1 cellular context compared by ENCODE assay signal in the genomic region with DNA sequence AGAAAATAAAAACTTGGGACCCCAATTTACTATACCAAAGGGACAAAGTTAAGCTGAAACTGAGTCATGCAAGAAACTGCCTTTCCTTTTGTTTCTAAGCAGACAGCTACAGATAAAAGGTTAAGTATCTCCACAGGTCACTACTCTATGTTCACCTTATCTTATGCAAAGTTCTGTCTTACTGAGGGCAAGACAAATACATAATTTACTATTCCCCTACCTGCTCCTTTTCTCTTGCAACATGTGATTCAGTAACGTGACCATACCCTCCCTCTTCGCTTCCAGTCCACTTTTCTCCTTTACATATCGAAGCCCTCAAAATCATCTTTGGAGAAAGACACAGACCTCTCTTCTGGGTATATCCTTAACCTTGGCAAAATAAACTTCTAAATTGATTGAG.
TF ChIP-seq lines count a peak whose summit lies in the region.

No MANE protein-coding gene starts in this region.

TF ChIP-seq in K562, 482 proteins besides CTCF, POLR2A, EP300 and RAD21 (continued from another document):
- TF ChIP-seq, protein P1, sequence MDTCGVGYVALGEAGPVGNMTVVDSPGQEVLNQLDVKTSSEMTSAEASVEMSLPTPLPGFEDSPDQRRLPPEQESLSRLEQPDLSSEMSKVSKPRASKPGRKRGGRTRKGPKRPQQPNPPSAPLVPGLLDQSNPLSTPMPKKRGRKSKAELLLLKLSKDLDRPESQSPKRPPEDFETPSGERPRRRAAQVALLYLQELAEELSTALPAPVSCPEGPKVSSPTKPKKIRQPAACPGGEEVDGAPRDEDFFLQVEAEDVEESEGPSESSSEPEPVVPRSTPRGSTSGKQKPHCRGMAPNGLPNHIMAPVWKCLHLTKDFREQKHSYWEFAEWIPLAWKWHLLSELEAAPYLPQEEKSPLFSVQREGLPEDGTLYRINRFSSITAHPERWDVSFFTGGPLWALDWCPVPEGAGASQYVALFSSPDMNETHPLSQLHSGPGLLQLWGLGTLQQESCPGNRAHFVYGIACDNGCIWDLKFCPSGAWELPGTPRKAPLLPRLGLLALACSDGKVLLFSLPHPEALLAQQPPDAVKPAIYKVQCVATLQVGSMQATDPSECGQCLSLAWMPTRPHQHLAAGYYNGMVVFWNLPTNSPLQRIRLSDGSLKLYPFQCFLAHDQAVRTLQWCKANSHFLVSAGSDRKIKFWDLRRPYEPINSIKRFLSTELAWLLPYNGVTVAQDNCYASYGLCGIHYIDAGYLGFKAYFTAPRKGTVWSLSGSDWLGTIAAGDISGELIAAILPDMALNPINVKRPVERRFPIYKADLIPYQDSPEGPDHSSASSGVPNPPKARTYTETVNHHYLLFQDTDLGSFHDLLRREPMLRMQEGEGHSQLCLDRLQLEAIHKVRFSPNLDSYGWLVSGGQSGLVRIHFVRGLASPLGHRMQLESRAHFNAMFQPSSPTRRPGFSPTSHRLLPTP (IDR thresholded peaks at IDR 0.05; ENCODE audit: borderline replicate concordance, extremely low read depth, insufficient read length): no peak
- TF ChIP-seq KLF6 (CRISPR knock-in tag; IDR thresholded peaks at IDR 0.05; ENCODE audit: borderline replicate concordance) (no peak), SOX6 (IDR thresholded peaks at IDR 0.05) (peak; percentile 85), ADNP (tag; IDR thresholded peaks at IDR 0.05) (peak; percentile 53; the same call in 1 of the 2 replicates), SMARCB1 (IDR thresholded peaks at IDR 0.05; ENCODE audit: insufficient read length, low read depth) (no peak), SMARCA4 (IDR thresholded peaks at IDR 0.05) (peak; percentile 68; the same call in 1 of the 2 replicates), KDM5B (IDR thresholded peaks at IDR 0.05; ENCODE audit: insufficient replicate concordance, low read depth, low read length) (no peak), CCAR2 (IDR thresholded peaks at IDR 0.05; ENCODE audit: low read depth, low read length) (no peak), HDAC1 (IDR thresholded peaks at IDR 0.05) (0 out of 4 replicates have a peak, but pooled peaks of 1 of the 2 experiments have one; percentile 10), FIP1L1 (IDR thresholded peaks at IDR 0.05; ENCODE audit: low read depth, low read length, poor library complexity, severe bottlenecking) (no peak), PHF8 (IDR thresholded peaks at IDR 0.05; ENCODE audit: borderline replicate concordance, low read length) (no peak), ZNF644 (tag; IDR thresholded peaks at IDR 0.05; ENCODE audit: low read depth) (no peak), DPF2 (IDR thresholded peaks at IDR 0.05) (peak; percentile 81), DIDO1 (tag; IDR thresholded peaks at IDR 0.05; ENCODE audit: low read depth) (no peak), ZKSCAN3 (CRISPR knock-in tag; IDR thresholded peaks at IDR 0.05) (no peak), TEAD4 (IDR thresholded peaks at IDR 0.05; ENCODE audit: low read length) (peak; percentile 57), TEAD4 (CRISPR knock-in tag; IDR thresholded peaks at IDR 0.05; ENCODE audit: borderline replicate concordance) (no peak), PCBP1 (IDR thresholded peaks at IDR 0.05; ENCODE audit: low read depth, low read length, poor library complexity, severe bottlenecking) (no peak), FOXK2 (conservative IDR thresholded peaks at IDR 0.05 in 1 of 2, IDR thresholded peaks at IDR 0.05 in 1 of 2; ENCODE audit: low read depth in 2 of 2) (no peak), KAT2B (IDR thresholded peaks at IDR 0.05; ENCODE audit: low read depth, low read length) (no peak), ATF7 (IDR thresholded peaks at IDR 0.05) (0 out of 2 replicates have a peak, but pooled peaks have one; percentile 15), TARDBP (IDR thresholded peaks at IDR 0.05) (no peak), CBX8 (IDR thresholded peaks at IDR 0.05; ENCODE audit: borderline replicate concordance, extremely low read depth, low read depth, low read length, poor library complexity, severe bottlenecking) (no peak), NCOR1 (IDR thresholded peaks at IDR 0.05) (peak; percentile 43; the same call in 1 of the 2 replicates), ZBTB8A (IDR thresholded peaks at IDR 0.05; ENCODE audit: partially characterized antibody) (no peak), RAD51 (IDR thresholded peaks at IDR 0.05; ENCODE audit: borderline replicate concordance, low read depth) (peak; percentile 86), NFXL1 (CRISPR knock-in tag; IDR thresholded peaks at IDR 0.05) (no peak), ZEB2 (IDR thresholded peaks at IDR 0.05) (peak; percentile 57; the same call in 1 of the 2 replicates), PML (IDR thresholded peaks at IDR 0.05; ENCODE audit: low read length) (no peak)
- TF ChIP-seq, protein P2, sequence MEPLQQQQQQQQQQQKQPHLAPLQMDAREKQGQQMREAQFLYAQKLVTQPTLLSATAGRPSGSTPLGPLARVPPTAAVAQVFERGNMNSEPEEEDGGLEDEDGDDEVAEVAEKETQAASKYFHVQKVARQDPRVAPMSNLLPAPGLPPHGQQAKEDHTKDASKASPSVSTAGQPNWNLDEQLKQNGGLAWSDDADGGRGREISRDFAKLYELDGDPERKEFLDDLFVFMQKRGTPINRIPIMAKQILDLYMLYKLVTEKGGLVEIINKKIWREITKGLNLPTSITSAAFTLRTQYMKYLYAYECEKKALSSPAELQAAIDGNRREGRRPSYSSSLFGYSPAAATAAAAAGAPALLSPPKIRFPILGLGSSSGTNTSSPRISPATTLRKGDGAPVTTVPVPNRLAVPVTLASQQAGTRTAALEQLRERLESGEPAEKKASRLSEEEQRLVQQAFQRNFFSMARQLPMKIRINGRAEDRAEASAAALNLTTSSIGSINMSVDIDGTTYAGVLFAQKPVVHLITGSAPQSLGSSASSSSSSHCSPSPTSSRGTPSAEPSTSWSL (CRISPR knock-in tag; IDR thresholded peaks at IDR 0.05; ENCODE audit: borderline replicate concordance): no peak
- TF ChIP-seq, protein P3, sequence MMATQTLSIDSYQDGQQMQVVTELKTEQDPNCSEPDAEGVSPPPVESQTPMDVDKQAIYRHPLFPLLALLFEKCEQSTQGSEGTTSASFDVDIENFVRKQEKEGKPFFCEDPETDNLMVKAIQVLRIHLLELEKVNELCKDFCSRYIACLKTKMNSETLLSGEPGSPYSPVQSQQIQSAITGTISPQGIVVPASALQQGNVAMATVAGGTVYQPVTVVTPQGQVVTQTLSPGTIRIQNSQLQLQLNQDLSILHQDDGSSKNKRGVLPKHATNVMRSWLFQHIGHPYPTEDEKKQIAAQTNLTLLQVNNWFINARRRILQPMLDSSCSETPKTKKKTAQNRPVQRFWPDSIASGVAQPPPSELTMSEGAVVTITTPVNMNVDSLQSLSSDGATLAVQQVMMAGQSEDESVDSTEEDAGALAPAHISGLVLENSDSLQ (IDR thresholded peaks at IDR 0.05): peak; percentile 43; the same call in 1 of the 2 replicates
- TF ChIP-seq, protein P4, sequence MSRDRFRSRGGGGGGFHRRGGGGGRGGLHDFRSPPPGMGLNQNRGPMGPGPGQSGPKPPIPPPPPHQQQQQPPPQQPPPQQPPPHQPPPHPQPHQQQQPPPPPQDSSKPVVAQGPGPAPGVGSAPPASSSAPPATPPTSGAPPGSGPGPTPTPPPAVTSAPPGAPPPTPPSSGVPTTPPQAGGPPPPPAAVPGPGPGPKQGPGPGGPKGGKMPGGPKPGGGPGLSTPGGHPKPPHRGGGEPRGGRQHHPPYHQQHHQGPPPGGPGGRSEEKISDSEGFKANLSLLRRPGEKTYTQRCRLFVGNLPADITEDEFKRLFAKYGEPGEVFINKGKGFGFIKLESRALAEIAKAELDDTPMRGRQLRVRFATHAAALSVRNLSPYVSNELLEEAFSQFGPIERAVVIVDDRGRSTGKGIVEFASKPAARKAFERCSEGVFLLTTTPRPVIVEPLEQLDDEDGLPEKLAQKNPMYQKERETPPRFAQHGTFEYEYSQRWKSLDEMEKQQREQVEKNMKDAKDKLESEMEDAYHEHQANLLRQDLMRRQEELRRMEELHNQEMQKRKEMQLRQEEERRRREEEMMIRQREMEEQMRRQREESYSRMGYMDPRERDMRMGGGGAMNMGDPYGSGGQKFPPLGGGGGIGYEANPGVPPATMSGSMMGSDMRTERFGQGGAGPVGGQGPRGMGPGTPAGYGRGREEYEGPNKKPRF (IDR thresholded peaks at IDR 0.05; ENCODE audit: low read depth, low read length): no peak
- TF ChIP-seq, protein P5, sequence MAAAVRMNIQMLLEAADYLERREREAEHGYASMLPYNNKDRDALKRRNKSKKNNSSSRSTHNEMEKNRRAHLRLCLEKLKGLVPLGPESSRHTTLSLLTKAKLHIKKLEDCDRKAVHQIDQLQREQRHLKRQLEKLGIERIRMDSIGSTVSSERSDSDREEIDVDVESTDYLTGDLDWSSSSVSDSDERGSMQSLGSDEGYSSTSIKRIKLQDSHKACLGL (CRISPR knock-in tag; IDR thresholded peaks at IDR 0.05; ENCODE audit: borderline replicate concordance, poor library complexity, severe bottlenecking): no peak
- TF ChIP-seq, protein P6, sequence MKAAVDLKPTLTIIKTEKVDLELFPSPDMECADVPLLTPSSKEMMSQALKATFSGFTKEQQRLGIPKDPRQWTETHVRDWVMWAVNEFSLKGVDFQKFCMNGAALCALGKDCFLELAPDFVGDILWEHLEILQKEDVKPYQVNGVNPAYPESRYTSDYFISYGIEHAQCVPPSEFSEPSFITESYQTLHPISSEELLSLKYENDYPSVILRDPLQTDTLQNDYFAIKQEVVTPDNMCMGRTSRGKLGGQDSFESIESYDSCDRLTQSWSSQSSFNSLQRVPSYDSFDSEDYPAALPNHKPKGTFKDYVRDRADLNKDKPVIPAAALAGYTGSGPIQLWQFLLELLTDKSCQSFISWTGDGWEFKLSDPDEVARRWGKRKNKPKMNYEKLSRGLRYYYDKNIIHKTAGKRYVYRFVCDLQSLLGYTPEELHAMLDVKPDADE (conservative IDR thresholded peaks at IDR 0.05; ENCODE audit: control insufficient read depth, low read depth, low read length): no peak
- TF ChIP-seq, protein P7, sequence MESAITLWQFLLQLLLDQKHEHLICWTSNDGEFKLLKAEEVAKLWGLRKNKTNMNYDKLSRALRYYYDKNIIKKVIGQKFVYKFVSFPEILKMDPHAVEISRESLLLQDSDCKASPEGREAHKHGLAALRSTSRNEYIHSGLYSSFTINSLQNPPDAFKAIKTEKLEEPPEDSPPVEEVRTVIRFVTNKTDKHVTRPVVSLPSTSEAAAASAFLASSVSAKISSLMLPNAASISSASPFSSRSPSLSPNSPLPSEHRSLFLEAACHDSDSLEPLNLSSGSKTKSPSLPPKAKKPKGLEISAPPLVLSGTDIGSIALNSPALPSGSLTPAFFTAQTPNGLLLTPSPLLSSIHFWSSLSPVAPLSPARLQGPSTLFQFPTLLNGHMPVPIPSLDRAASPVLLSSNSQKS (CRISPR knock-in tag; IDR thresholded peaks at IDR 0.05): no peak
- TF ChIP-seq, protein P8, sequence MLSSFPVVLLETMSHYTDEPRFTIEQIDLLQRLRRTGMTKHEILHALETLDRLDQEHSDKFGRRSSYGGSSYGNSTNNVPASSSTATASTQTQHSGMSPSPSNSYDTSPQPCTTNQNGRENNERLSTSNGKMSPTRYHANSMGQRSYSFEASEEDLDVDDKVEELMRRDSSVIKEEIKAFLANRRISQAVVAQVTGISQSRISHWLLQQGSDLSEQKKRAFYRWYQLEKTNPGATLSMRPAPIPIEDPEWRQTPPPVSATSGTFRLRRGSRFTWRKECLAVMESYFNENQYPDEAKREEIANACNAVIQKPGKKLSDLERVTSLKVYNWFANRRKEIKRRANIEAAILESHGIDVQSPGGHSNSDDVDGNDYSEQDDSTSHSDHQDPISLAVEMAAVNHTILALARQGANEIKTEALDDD (IDR thresholded peaks at IDR 0.05): peak; percentile 19; the same call in 1 of the 2 replicates
- TF ChIP-seq, protein P9, sequence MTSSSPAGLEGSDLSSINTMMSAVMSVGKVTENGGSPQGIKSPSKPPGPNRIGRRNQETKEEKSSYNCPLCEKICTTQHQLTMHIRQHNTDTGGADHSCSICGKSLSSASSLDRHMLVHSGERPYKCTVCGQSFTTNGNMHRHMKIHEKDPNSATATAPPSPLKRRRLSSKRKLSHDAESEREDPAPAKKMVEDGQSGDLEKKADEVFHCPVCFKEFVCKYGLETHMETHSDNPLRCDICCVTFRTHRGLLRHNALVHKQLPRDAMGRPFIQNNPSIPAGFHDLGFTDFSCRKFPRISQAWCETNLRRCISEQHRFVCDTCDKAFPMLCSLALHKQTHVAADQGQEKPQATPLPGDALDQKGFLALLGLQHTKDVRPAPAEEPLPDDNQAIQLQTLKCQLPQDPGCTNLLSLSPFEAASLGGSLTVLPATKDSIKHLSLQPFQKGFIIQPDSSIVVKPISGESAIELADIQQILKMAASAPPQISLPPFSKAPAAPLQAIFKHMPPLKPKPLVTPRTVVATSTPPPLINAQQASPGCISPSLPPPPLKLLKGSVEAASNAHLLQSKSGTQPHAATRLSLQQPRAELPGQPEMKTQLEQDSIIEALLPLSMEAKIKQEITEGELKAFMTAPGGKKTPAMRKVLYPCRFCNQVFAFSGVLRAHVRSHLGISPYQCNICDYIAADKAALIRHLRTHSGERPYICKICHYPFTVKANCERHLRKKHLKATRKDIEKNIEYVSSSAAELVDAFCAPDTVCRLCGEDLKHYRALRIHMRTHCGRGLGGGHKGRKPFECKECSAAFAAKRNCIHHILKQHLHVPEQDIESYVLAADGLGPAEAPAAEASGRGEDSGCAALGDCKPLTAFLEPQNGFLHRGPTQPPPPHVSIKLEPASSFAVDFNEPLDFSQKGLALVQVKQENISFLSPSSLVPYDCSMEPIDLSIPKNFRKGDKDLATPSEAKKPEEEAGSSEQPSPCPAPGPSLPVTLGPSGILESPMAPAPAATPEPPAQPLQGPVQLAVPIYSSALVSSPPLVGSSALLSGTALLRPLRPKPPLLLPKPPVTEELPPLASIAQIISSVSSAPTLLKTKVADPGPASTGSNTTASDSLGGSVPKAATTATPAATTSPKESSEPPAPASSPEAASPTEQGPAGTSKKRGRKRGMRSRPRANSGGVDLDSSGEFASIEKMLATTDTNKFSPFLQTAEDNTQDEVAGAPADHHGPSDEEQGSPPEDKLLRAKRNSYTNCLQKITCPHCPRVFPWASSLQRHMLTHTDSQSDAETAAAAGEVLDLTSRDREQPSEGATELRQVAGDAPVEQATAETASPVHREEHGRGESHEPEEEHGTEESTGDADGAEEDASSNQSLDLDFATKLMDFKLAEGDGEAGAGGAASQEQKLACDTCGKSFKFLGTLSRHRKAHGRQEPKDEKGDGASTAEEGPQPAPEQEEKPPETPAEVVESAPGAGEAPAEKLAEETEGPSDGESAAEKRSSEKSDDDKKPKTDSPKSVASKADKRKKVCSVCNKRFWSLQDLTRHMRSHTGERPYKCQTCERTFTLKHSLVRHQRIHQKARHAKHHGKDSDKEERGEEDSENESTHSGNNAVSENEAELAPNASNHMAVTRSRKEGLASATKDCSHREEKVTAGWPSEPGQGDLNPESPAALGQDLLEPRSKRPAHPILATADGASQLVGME (CRISPR knock-in tag; IDR thresholded peaks at IDR 0.05): no peak
- TF ChIP-seq, protein P10, sequence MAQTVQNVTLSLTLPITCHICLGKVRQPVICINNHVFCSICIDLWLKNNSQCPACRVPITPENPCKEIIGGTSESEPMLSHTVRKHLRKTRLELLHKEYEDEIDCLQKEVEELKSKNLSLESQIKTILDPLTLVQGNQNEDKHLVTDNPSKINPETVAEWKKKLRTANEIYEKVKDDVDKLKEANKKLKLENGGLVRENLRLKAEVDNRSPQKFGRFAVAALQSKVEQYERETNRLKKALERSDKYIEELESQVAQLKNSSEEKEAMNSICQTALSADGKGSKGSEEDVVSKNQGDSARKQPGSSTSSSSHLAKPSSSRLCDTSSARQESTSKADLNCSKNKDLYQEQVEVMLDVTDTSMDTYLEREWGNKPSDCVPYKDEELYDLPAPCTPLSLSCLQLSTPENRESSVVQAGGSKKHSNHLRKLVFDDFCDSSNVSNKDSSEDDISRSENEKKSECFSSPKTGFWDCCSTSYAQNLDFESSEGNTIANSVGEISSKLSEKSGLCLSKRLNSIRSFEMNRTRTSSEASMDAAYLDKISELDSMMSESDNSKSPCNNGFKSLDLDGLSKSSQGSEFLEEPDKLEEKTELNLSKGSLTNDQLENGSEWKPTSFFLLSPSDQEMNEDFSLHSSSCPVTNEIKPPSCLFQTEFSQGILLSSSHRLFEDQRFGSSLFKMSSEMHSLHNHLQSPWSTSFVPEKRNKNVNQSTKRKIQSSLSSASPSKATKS (CRISPR knock-in tag; IDR thresholded peaks at IDR 0.05): no peak
